1 cellular context compared by ENCODE assay signal in genomic region chrX:15989716-15990115, GRCh38.
TF ChIP-seq lines count a peak whose summit lies in the region.

No MANE protein-coding gene starts in this region.

TF ChIP-seq in GM23338, 12 proteins besides CTCF, POLR2A, EP300 and RAD21 (continued from another document):
- TF ChIP-seq ZNF462 (CRISPR knock-in tag; IDR thresholded peaks at IDR 0.05), result no peak
- TF ChIP-seq EZH2 (IDR thresholded peaks at IDR 0.05; ENCODE audit: low read depth, unreplicated experiment), result no peak
- no peak for TF ChIP-seq POLR2AphosphoS5 (IDR thresholded peaks at IDR 0.05; ENCODE audit: low read depth)
